8 cellular contexts compared by ENCODE assay signal in genomic region chr12:33721561-33721960, GRCh38.
"Had no signal": no experiment of that assay in that cellular context is flagged by ENCODE, and none has a peak within 500 bp of the region (broad histone marks: within the 10 kb centered on the region; RNA-seq: fewer than 3 reads in every experiment).

No MANE protein-coding gene starts in this region.

- H3K27me3 Mint-ChIP-seq: IgD-negative memory B cell had no signal

- DNase-seq: H9, HCEC 1CT had no signal

- ATAC-seq: GM23338, HepG2 had no signal

- FAIRE-seq: H1, H54, HepG2 had no signal

- H3K27ac Mint-ChIP-seq: GM23338, H9, IgD-negative memory B cell had no signal

- H3K36me3 Mint-ChIP-seq: IgD-negative memory B cell had no signal

- H3K4me3 ChIP-seq: GM23338 had no signal

- H3K4me3 Mint-ChIP-seq: GM23338, H9, IgD-negative memory B cell had no signal

- H3K4me1 Mint-ChIP-seq: GM23338, H9, IgD-negative memory B cell had no signal

- H3K27ac ChIP-seq: HL-60 had no signal
